ENCODE assay signal across 18 cellular contexts in the genomic region with DNA sequence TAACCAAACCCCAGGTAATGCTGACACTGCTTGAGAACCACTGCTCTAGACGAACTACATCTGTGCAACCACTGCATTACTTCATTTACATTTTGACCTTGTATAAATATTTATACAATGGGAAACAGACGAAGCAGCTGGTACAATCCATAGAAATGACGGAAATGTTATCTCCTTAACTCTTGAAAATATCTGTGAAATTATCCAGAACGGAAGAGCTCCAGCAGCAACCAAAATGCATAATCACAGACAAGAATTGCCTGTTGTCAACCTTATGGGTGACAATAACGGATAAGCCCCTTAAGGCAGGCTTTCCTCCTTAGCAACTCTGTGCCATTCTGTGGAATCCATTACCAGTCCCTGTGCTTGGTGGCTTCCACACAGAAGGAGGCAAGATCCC.
DNase-seq lines count a peak whose midpoint lies in the region; ATAC-seq and TF ChIP-seq lines count a peak whose summit lies in the region.
"Had no signal": no experiment of that assay in that cellular context is flagged by ENCODE, and none has a peak within 500 bp of the region (broad histone marks: within the 10 kb centered on the region; RNA-seq: fewer than 3 reads in every experiment).

No MANE protein-coding gene starts in this region.

- H2AFZ ChIP-seq in SK-N-SH (ENCODE audit: low read depth): no peak overlapping the region
- H2AFZ ChIP-seq in mesenchymal stem cell (ENCODE audit: low read depth, low read length): no peak overlapping the region

- no peak overlapping the region for H2BK15ac ChIP-seq in mesenchymal stem cell (ENCODE audit: low read depth, poor library complexity, severe bottlenecking)

- H3K27ac ChIP-seq in AG04450 (ENCODE audit: low read depth, low read length) (peak overlapping the region; percentile 69), SK-N-SH (ENCODE audit: low read depth in 2 of 2, low read length in 1 of 2) (peak overlapping the region in 1 of 2 experiments; percentile 16; a peak in 1 of 4 replicates), mesenchymal stem cell (ENCODE audit: low read length, poor library complexity, severe bottlenecking) (no peak overlapping the region), stomach (no peak overlapping the region)

- H3K9ac ChIP-seq in SK-N-SH: no peak overlapping the region
- no peak overlapping the region for H3K9ac ChIP-seq in mesenchymal stem cell (ENCODE audit: low read length)

- H3K4me2 ChIP-seq in SK-N-SH (no peak overlapping the region), mesenchymal stem cell (ENCODE audit: low read length, poor library complexity, severe bottlenecking) (no peak overlapping the region)

- H3F3A ChIP-seq in SK-N-SH (replicated peaks; ENCODE audit: insufficient read depth): no peaks in the 10 kb centered on the region

- H3K9me3 ChIP-seq in AG04450 (ENCODE audit: control insufficient read depth, insufficient read depth, low read length) (no peaks in the 10 kb centered on the region), SK-N-SH (no peaks in the 10 kb centered on the region), mesenchymal stem cell (ENCODE audit: control insufficient read depth, low read length) (no peaks in the 10 kb centered on the region), stomach (peaks cover 0 to 10% (median 5%) of the 10 kb centered on the region in 4 donors)
- H3K9me3 ChIP-seq: HAP-1 had no signal

- no peak overlapping the region for H2AK5ac ChIP-seq in mesenchymal stem cell (ENCODE audit: low read length, severe bottlenecking)

- intact Hi-C loops in stomach (cut with DNase I; ENCODE audit: low total_unique reads): no loop called here

- no peaks in the 10 kb centered on the region for H3K9me2 ChIP-seq in SK-N-SH

- no peak overlapping the region for H2BK120ac ChIP-seq in mesenchymal stem cell (ENCODE audit: low read depth, low read length)

- H3K4me1 ChIP-seq in SK-N-SH (ENCODE audit: control insufficient read depth in 1 of 2, insufficient read depth in 2 of 2, low read depth in 1 of 2, low read length in 1 of 2) (peaks cover 0 to 15% of the 10 kb centered on the region in 2 experiments; a peak in 3 of 4 replicates), mesenchymal stem cell (ENCODE audit: control insufficient read depth, insufficient read depth, low read depth, low read length) (peaks cover 10% of the 10 kb centered on the region), stomach (peaks cover 0 to 36% (median 14%) of the 10 kb centered on the region in 4 donors)

- TF ChIP-seq CTCF in AG04450 (IDR thresholded peaks at IDR 0.05; ENCODE audit: low read depth, low read length) (no peak), SK-N-SH (IDR thresholded peaks at IDR 0.05) (no peak), stomach (IDR thresholded peaks at IDR 0.05) (no peak)

- H4K8ac ChIP-seq in mesenchymal stem cell (ENCODE audit: low read length): no peak overlapping the region

- TF ChIP-seq POLR2A in stomach (IDR thresholded peaks at IDR 0.05): no peak

- no peak for TF ChIP-seq EP300 in SK-N-SH (IDR thresholded peaks at IDR 0.05; ENCODE audit: borderline replicate concordance in 1 of 2, low read depth in 1 of 2, low read length in 1 of 2)
- TF ChIP-seq EP300 in stomach (IDR thresholded peaks at IDR 0.05): no peak

- ATAC-seq in GM21447 (IDR thresholded peaks at IDR 0.05; ENCODE audit: unreplicated experiment): no peak
- ATAC-seq: T-cell had no signal

- H2BK5ac ChIP-seq in mesenchymal stem cell (ENCODE audit: low read depth, low read length, poor library complexity, severe bottlenecking): no peak overlapping the region

- no peaks in the 10 kb centered on the region for H3K79me2 ChIP-seq in SK-N-SH (ENCODE audit: insufficient read depth)

- H3K23ac ChIP-seq in mesenchymal stem cell (ENCODE audit: low read length in 2 of 2): no peak overlapping the region

- H3K14ac ChIP-seq in mesenchymal stem cell (ENCODE audit: low read length in 2 of 2): no peak overlapping the region

- H3K18ac ChIP-seq in mesenchymal stem cell (ENCODE audit: low read depth in 1 of 2, low read length in 2 of 2): peak overlapping the region in 1 of 2 experiments; percentile 69

- H4K91ac ChIP-seq in mesenchymal stem cell (ENCODE audit: low read length): no peak overlapping the region

- H3K27me3 ChIP-seq in AG04450 (ENCODE audit: control insufficient read depth, insufficient read depth, low read length) (no peaks in the 10 kb centered on the region), SK-N-SH (ENCODE audit: insufficient read depth) (no peaks in the 10 kb centered on the region), mesenchymal stem cell (ENCODE audit: control insufficient read depth in 1 of 2, insufficient read depth in 1 of 2, low read length in 2 of 2) (no peaks in the 10 kb centered on the region), stomach (no peaks in the 10 kb centered on the region)

- 90% methylated on average over 5 of the region's 5 CpGs for WGBS in SK-N-SH (ENCODE audit: low lambda C conversion rate)
- WGBS in mesenchymal stem cell: 8% methylated on average over 5 of the region's 5 CpGs
- 33 to 61% (median 37%) methylated on average over 5 of the region's 5 CpGs for WGBS in stomach, 5 donors

- no peak overlapping the region for H3K4me3 ChIP-seq in AG04450 (ENCODE audit: low read depth, low read length)
- no peak overlapping the region for H3K4me3 ChIP-seq in SK-N-SH (ENCODE audit: low read depth in 2 of 2, low read length in 1 of 2)
- H3K4me3 ChIP-seq in mesenchymal stem cell (ENCODE audit: insufficient read depth in 1 of 2, low read depth in 1 of 2, low read length in 2 of 2): no peak overlapping the region
- no peak overlapping the region for H3K4me3 ChIP-seq in stomach
- H3K4me3 ChIP-seq: HAP-1 had no signal

- TF ChIP-seq RAD21 in SK-N-SH (IDR thresholded peaks at IDR 0.05; ENCODE audit: low read length): no peak

- H2BK12ac ChIP-seq in mesenchymal stem cell (ENCODE audit: low read length in 2 of 2): peak overlapping the region; percentile 4 to 82

- no peak overlapping the region for H3K4ac ChIP-seq in mesenchymal stem cell (ENCODE audit: low read depth in 1 of 2, low read length in 2 of 2)

- peaks cover 14% of the 10 kb centered on the region for H3K79me1 ChIP-seq in mesenchymal stem cell (replicated peaks; ENCODE audit: low read length, poor library complexity, severe bottlenecking)

- CTCF ChIA-PET in AG04450 (lab: Charles Lee): no interaction called here
- CTCF ChIA-PET in SK-N-SH (lab: Yijun Ruan, JAX): no interaction called here

- H3K36me3 ChIP-seq in SK-N-SH (replicated peaks in 1 of 2; ENCODE audit: control insufficient read depth in 1 of 2, insufficient read depth in 2 of 2, low read length in 1 of 2): no peaks in the 10 kb centered on the region
- peaks cover 0 to 4% of the 10 kb centered on the region in 2 experiments for H3K36me3 ChIP-seq in mesenchymal stem cell (ENCODE audit: control insufficient read depth in 1 of 2, insufficient read depth in 2 of 2, low read depth in 1 of 2, low read length in 2 of 2)
- H3K36me3 ChIP-seq in stomach: no peaks in the 10 kb centered on the region
- H3K36me3 ChIP-seq: HAP-1 had no signal

- POLR2A ChIA-PET in AG04450 (lab: Yijun Ruan, JAX) (interaction anchor here (1.2 kb wide), 1 partner anchor 44 kb away, joined by 4 read pairs; no protein-coding TSS in a partner anchor), SK-N-SH (lab: Yijun Ruan, JAX) (no interaction called here)

- DNase-seq in AG04450 (ENCODE audit: low read depth, low spot score): peak; percentile 50
- DNase-seq in NCI-H146 treated with DMSO at 0.1 percent for 48 hours (lab: John Stamatoyannopoulos, UW; ENCODE audit: unreplicated experiment): peak; percentile 16
- peak; percentile 57 for DNase-seq in SK-N-SH
- DNase-seq in mesenchymal stem cell: peak; percentile 91
- DNase-seq in stomach: no peak
- no peak for DNase-seq in NCI-H187 (lab: John Stamatoyannopoulos, UW)
- DNase-seq: ACHN; Calu3; CD4-positive, CD25-positive, alpha-beta regulatory T cell; DMS79; NCI-H1105 treated with DMSO at 0.1 percent for 48 hours; NCI-H1930; NCI-H524 treated with DMSO at 0.1 percent for 48 hours; OCI-M1; RPMI8226; T-cell had no signal

- H4K20me1 ChIP-seq in SK-N-SH (ENCODE audit: insufficient read depth): no peaks in the 10 kb centered on the region

TF ChIP-seq in SK-N-SH, 30 proteins besides CTCF, POLR2A, EP300 and RAD21:
- TF ChIP-seq ELF1 (IDR thresholded peaks at IDR 0.05) (no peak), ZBTB33 (IDR thresholded peaks at IDR 0.05; ENCODE audit: borderline replicate concordance, low read depth) (no peak), RCOR1 (IDR thresholded peaks at IDR 0.05; ENCODE audit: low read length) (peak; percentile 37; the same call in 1 of the 2 replicates), EZH2phosphoT487 (IDR thresholded peaks at IDR 0.05; ENCODE audit: borderline replicate concordance, low read depth) (no peak), TAF1 (IDR thresholded peaks at IDR 0.05; ENCODE audit: borderline replicate concordance, low read depth, low read length) (no peak), FOSL2 (IDR thresholded peaks at IDR 0.05; ENCODE audit: borderline replicate concordance, low read depth) (no peak), SMC3 (IDR thresholded peaks at IDR 0.05; ENCODE audit: low read depth, low read length) (no peak)
TF ChIP-seq in SK-N-SH: peak in this region for 1.

Comparison
In these comparisons a context has a peak if more than half of its experiments do, and no peak if none do; other contexts are left out.
1. DNase-seq: peak in AG04450 (single experiment), NCI-H146 treated with DMSO at 0.1 percent for 48 hours (single experiment), SK-N-SH (single experiment) and mesenchymal stem cell (single experiment); none in stomach (single experiment) and NCI-H187 (0 of 2).